ENCODE assay signal across 8 cellular contexts in the genomic region with DNA sequence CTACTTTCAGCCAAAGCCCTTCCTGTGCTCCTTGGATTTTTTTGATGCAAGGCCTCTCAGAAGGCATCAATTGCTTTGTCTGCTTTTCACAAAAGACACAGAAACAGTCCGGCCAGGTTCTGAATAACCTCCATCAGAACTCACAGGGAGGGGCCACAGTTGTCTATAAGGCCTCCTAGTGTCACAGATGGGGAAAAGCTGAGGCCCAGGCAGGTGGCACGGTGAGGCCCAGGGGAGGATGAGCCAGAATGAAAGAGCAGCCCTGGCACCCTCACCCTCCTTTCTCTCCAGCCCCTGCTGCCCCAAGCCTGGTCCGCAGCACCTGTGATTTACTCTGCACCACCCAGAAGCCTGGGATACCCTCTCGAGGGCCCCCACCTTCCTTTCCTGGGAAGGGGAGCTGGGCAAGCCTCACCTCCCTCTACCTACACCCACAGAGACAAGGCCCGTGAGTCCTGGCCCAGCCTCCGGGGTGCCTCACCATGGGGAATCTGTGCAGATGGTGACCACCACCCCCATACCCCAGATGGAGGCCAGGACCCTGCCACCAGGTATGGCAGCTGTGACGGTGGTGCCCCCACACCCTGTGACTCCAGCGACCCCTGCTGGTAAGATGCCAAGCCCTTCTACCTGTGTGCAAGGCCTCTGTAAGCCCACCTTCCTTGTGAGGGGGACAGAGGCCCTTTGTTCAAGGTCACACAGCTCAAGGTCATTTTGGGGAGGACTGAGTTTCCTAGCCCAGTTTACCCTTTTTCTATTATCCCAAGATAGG. TPM values are rescaled to one million over a fixed set of nuclear protein-coding genes. Genes with fewer than 3 reads are reported as not detected.
A peak's percentile ranks its signal among the peaks of the same experiment; 100 is the strongest.
DNase-seq lines count a peak whose midpoint lies in the region; ATAC-seq, FAIRE-seq and TF ChIP-seq lines count a peak whose summit lies in the region.

No MANE protein-coding gene starts in this region.

- H3K4me1 ChIP-seq in RWPE2 (ENCODE audit: insufficient read depth, poor library complexity, severe bottlenecking) = no peaks in the 10 kb centered on the region
- no peaks in the 10 kb centered on the region for H3K4me1 ChIP-seq in GM12878 (ENCODE audit: control insufficient read depth, insufficient read depth, low read length)
- peaks cover 3 to 4% of the 10 kb centered on the region in 2 donors for H3K4me1 ChIP-seq in neuronal stem cell (ENCODE audit: control insufficient read depth in 2 of 2, insufficient read depth in 1 of 2, low read depth in 1 of 2, low read length in 2 of 2)

- DNase-seq in NCI-H82 (lab: John Stamatoyannopoulos, UW) (peak; percentile 69), NCI-H82 treated with DMSO at 0.1 percent for 48 hours (lab: John Stamatoyannopoulos, UW; ENCODE audit: unreplicated experiment) (no peak), RWPE2 (ENCODE audit: low spot score) (no peak), GM12878 (ENCODE audit: low read depth, low spot score) (no peak), neuronal stem cell (ENCODE audit: low spot score) (peak; percentile 31), SKM-1 treated with dmso at 0.1 percent for 144 hours (lab: John Stamatoyannopoulos, UW; ENCODE audit: unreplicated experiment) (no peak)

- no peak overlapping the region for H3K27ac ChIP-seq in RWPE2 (ENCODE audit: poor library complexity, severe bottlenecking)
- no peak overlapping the region for H3K27ac ChIP-seq in GM12878 (ENCODE audit: control insufficient read depth, insufficient read depth)
- no peak overlapping the region for H3K27ac ChIP-seq in neuronal stem cell (replicated peaks; ENCODE audit: low read length)

- H2BK15ac ChIP-seq in neuronal stem cell (ENCODE audit: low read length) = no peak overlapping the region

- WGBS in GM12878 (ENCODE audit: insufficient coverage, insufficient replicate concordance, low lambda C conversion rate, missing lambda C conversion rate) = 1% methylated on average over 8 of the region's 8 CpGs
- WGBS in neuronal stem cell (ENCODE audit: extremely low coverage in 2 of 2, insufficient read length in 2 of 2, insufficient replicate concordance in 1 of 2), 2 donors = no CpG with 5 or more reads among the region's 8 CpGs

- H3K27me3 ChIP-seq in RWPE2 (ENCODE audit: insufficient read depth, poor library complexity, severe bottlenecking) (no peaks in the 10 kb centered on the region), GM12878 (replicated peaks in 1 of 2; ENCODE audit: control insufficient read depth in 2 of 2, insufficient read depth in 2 of 2, low read length in 1 of 2) (no peaks in the 10 kb centered on the region), neuronal stem cell (ENCODE audit: control insufficient read depth in 3 of 3, insufficient read depth in 3 of 3, low read depth in 1 of 3, low read length in 3 of 3) (no peaks in the 10 kb centered on the region)

- peak; percentile 50 for TF ChIP-seq RAD21 in GM12878 (IDR thresholded peaks at IDR 0.05; ENCODE audit: insufficient read depth, low read depth, low read length)

- no peak overlapping the region for H2AFZ ChIP-seq in GM12878 (ENCODE audit: control insufficient read depth, low read depth, low read length)
- H2AFZ ChIP-seq in neuronal stem cell (ENCODE audit: low read length) = no peak overlapping the region

- no peak overlapping the region for H4K91ac ChIP-seq in neuronal stem cell (ENCODE audit: low read depth, low read length, poor library complexity)

- no peak overlapping the region for H2BK120ac ChIP-seq in neuronal stem cell (ENCODE audit: low read depth, low read length)

- no peak for TF ChIP-seq EP300 in GM12878 (IDR thresholded peaks at IDR 0.05; ENCODE audit: borderline replicate concordance in 1 of 2, control insufficient read depth in 1 of 2, low read depth in 2 of 2, low read length in 2 of 2)

- H3K36me3 ChIP-seq in RWPE2 (ENCODE audit: low read depth) (no peaks in the 10 kb centered on the region), GM12878 (ENCODE audit: control insufficient read depth in 2 of 2, insufficient read depth in 2 of 2, low read length in 1 of 2) (no peaks in the 10 kb centered on the region), neuronal stem cell (replicated peaks in 1 of 2; ENCODE audit: control insufficient read depth in 2 of 2, insufficient read depth in 2 of 2, low read length in 2 of 2) (no peaks in the 10 kb centered on the region)

- no peak for TF ChIP-seq POLR2A in GM12878 (IDR thresholded peaks at IDR 0.05; ENCODE audit: low read depth, low read length)

- TF ChIP-seq CTCF in RWPE2 (IDR thresholded peaks at IDR 0.05; ENCODE audit: poor library complexity, severe bottlenecking) (peak; percentile 15), GM12878 (IDR thresholded peaks at IDR 0.05 in 2 of 3, conservative IDR thresholded peaks at IDR 0.05 in 1 of 3; ENCODE audit: control insufficient read depth in 2 of 3, extremely low read depth in 1 of 3, insufficient read depth in 1 of 3, low read depth in 3 of 3, low read length in 3 of 3) (peak; percentile 54 to 67 (median 60))

- intact Hi-C loops in GM12878 (cut with micrococcal nuclease; ENCODE audit: unreplicated experiment) = loop anchor here (5.0 kb wide), 1 partner anchor 137 kb away; no protein-coding TSS in a partner anchor

- H3K9me3 ChIP-seq in RWPE2 (ENCODE audit: severe bottlenecking) (no peaks in the 10 kb centered on the region), GM12878 (replicated peaks; ENCODE audit: control insufficient read depth, insufficient read depth, low read length) (no peaks in the 10 kb centered on the region), neuronal stem cell (replicated peaks in 1 of 2; ENCODE audit: control insufficient read depth in 2 of 2, insufficient read depth in 1 of 2, low read depth in 1 of 2, low read length in 2 of 2) (no peaks in the 10 kb centered on the region)

- no peak overlapping the region for H3K23ac ChIP-seq in neuronal stem cell (ENCODE audit: low read depth, low read length, poor library complexity)

- ATAC-seq in RWPE2 (ENCODE audit: low read depth) (no peak), GM12878 (peak; percentile 77), HG03342 (IDR thresholded peaks at IDR 0.05; ENCODE audit: unreplicated experiment) (no peak), HG03457 (IDR thresholded peaks at IDR 0.05; ENCODE audit: unreplicated experiment) (no peak)

- H2BK5ac ChIP-seq in neuronal stem cell (ENCODE audit: low read length) = no peak overlapping the region

- H3K4me2 ChIP-seq in GM12878 (ENCODE audit: control insufficient read depth, insufficient read depth) (no peak overlapping the region), neuronal stem cell (ENCODE audit: insufficient read depth, low read length, poor library complexity, severe bottlenecking) (no peak overlapping the region)

- CTCF ChIA-PET in GM12878 (lab: Yijun Ruan, JAX) = interaction anchor here (0.5 to 3.1 kb wide), 10 partner anchors 10 to 482 kb away, joined by 3 to 38 read pairs (median 4); no protein-coding TSS in a partner anchor

- no peak overlapping the region for H3K4ac ChIP-seq in neuronal stem cell (ENCODE audit: low read length)

- RAD21 ChIA-PET in GM12878 (lab: Charles Lee; ENCODE audit: unreplicated experiment) = interaction anchor here (0.7 to 2.0 kb wide), 4 partner anchors 28 to 177 kb away, joined by 3 to 21 read pairs (median 6); no protein-coding TSS in a partner anchor

- no TSS peak for BruUV-seq in GM12878 (replicated peaks; lab: Mats Ljungman, UMichigan)

- H4K8ac ChIP-seq in neuronal stem cell (ENCODE audit: low read depth, low read length) = no peak overlapping the region

- POLR2A ChIA-PET in GM12878 (lab: Charles Lee) = no interaction called here

- H3K79me2 ChIP-seq in GM12878 (ENCODE audit: control insufficient read depth, insufficient read depth, low read length) = no peaks in the 10 kb centered on the region

- no peak overlapping the region for H2BK12ac ChIP-seq in neuronal stem cell (ENCODE audit: low read length)

- H2AK5ac ChIP-seq in neuronal stem cell (ENCODE audit: low read depth, low read length) = no peak overlapping the region

- FAIRE-seq in GM12878 (lab: Jason Lieb, UNC) = no peak

- no peaks in the 10 kb centered on the region for H4K20me1 ChIP-seq in GM12878 (ENCODE audit: control insufficient read depth, insufficient read depth)

- H3K4me3 ChIP-seq in RWPE2 (ENCODE audit: severe bottlenecking) (no peak overlapping the region), GM12878 (no peak overlapping the region), neuronal stem cell (ENCODE audit: low read length in 2 of 2) (no peak overlapping the region)

- in situ Hi-C loops in GM12878 (cut with MboI) = no loop called here

- SMC1A ChIA-PET in GM12878 (lab: Charles Lee; ENCODE audit: uncharacterized antibody, unreplicated experiment) = interaction anchor here (0.6 to 1.3 kb wide), 2 partner anchors 128 to 369 kb away, joined by 3 to 5 read pairs; no protein-coding TSS in a partner anchor

- no peak overlapping the region for H3K9ac ChIP-seq in GM12878 (ENCODE audit: control insufficient read depth, insufficient read depth, low read length)
- no peak overlapping the region for H3K9ac ChIP-seq in neuronal stem cell (ENCODE audit: low read depth, low read length, poor library complexity)

- H3K18ac ChIP-seq in neuronal stem cell (ENCODE audit: low read length) = peak overlapping the region; percentile 48

- no peak overlapping the region for H3K14ac ChIP-seq in neuronal stem cell (ENCODE audit: low read length)

- peaks cover 2% of the 10 kb centered on the region for H3K79me1 ChIP-seq in neuronal stem cell (ENCODE audit: low read depth, low read length)

RNA-seq across cellular contexts. Expression of gene ZNF467, which starts 26.2 kb away (rescaled TPM):
- total RNA-seq in GM12878 (2013; cell fraction: nucleolus; rRNA removed) = 0.77 and 0.93 TPM in 2 replicates
- total RNA-seq in GM12878 (2014; rRNA removed) (not detected in 2 replicates), GM12878 (2014; rRNA removed; fragmentation: Illumina TruSeq; extraction: Trizol) (not detected in 2 replicates), GM12878 (2021) (not detected in 2 replicates)
- polyA plus RNA-seq in GM12878 (2011; ENCODE audit: low read depth) = not detected
- polyA plus RNA-seq in GM12878 (2011; rRNA removed) (not detected in 2 replicates), GM12878 (2014; fragmentation: Illumina TruSeq; extraction: Trizol) (not detected in 2 replicates), GM12878 (2014; fragmentation: Nextera tagmentation; extraction: Ambion mirVana) (not detected), GM12878 (2014; rRNA removed) (0.04 TPM in 1 of 2 replicates, not detected in the other), GM12878 (2016; fragmentation: Nextera tagmentation; extraction: Ambion mirVana) (not detected)
- polyA plus RNA-seq in GM12878 (2011; cell fraction: cytosol; rRNA removed) = 0.07 TPM in 1 of 2 replicates, not detected in the other
- polyA plus RNA-seq in GM12878 (2011; cell fraction: nucleus; rRNA removed) = 0.35 and 0.45 TPM in 2 replicates
- 0.19 and 0.34 TPM in 2 replicates for polyA plus RNA-seq in GM12878 (2012)
- polyA minus RNA-seq in GM12878 (2011; rRNA and poly(A)+ RNA removed) = 0.05 TPM in 1 of 2 replicates, not detected in the other
- polyA minus RNA-seq in GM12878 (2011; cell fraction: cytosol; rRNA and poly(A)+ RNA removed) = not detected in 2 replicates
- polyA minus RNA-seq in GM12878 (2011; cell fraction: nucleus; rRNA and poly(A)+ RNA removed) = not detected in 2 replicates
- polyA plus RNA-seq in neuronal stem cell (2013, experiment 1 of 2) = 6.2 TPM
- polyA plus RNA-seq in neuronal stem cell (2013, experiment 2 of 2) = 6.1 TPM

RNA-seq across cellular contexts. Expression of gene ZNF862, which starts 38.6 kb away (rescaled TPM):
- 22.3 and 23.9 TPM in 2 replicates for total RNA-seq in GM12878 (2013; cell fraction: nucleolus; rRNA removed)
- 3.2 and 3.6 TPM in 2 replicates for total RNA-seq in GM12878 (2014; rRNA removed)
- 3.3 and 4.0 TPM in 2 replicates for total RNA-seq in GM12878 (2014; rRNA removed; fragmentation: Illumina TruSeq; extraction: Trizol)
- 6.3 and 7.8 TPM in 2 replicates for total RNA-seq in GM12878 (2021)
- polyA plus RNA-seq in GM12878 (2011; ENCODE audit: low read depth) = 3.2 TPM
- 7.1 and 7.7 TPM in 2 replicates for polyA plus RNA-seq in GM12878 (2011; rRNA removed)
- 6.1 and 8.1 TPM in 2 replicates for polyA plus RNA-seq in GM12878 (2011; cell fraction: cytosol; rRNA removed)
- 16.4 and 24.9 TPM in 2 replicates for polyA plus RNA-seq in GM12878 (2011; cell fraction: nucleus; rRNA removed)
- 7.5 and 8.5 TPM in 2 replicates for polyA plus RNA-seq in GM12878 (2012)
- 4.3 and 5.9 TPM in 2 replicates for polyA plus RNA-seq in GM12878 (2014; fragmentation: Illumina TruSeq; extraction: Trizol)
- 1 to 10 TPM in 1 of 2 experiments, under 1 TPM in 1; 0.49 to 1.3 TPM for polyA plus RNA-seq in GM12878 (2014; fragmentation: Nextera tagmentation; extraction: Ambion mirVana)
- polyA plus RNA-seq in GM12878 (2014; rRNA removed) = 4.6 and 5.7 TPM in 2 replicates
- 1 to 10 TPM; 2.5 to 2.7 TPM for polyA plus RNA-seq in GM12878 (2016; fragmentation: Nextera tagmentation; extraction: Ambion mirVana)
- polyA minus RNA-seq in GM12878 (2011; rRNA and poly(A)+ RNA removed) = 7.8 and 10.7 TPM in 2 replicates
- 1.1 and 2.1 TPM in 2 replicates for polyA minus RNA-seq in GM12878 (2011; cell fraction: cytosol; rRNA and poly(A)+ RNA removed)
- polyA minus RNA-seq in GM12878 (2011; cell fraction: nucleus; rRNA and poly(A)+ RNA removed) = 13.1 and 14.8 TPM in 2 replicates
- 7.1 TPM for polyA plus RNA-seq in neuronal stem cell (2013, experiment 1 of 2)
- polyA plus RNA-seq in neuronal stem cell (2013, experiment 2 of 2) = 6.8 TPM

Comparison
In these comparisons a context has a peak if more than half of its experiments do, and no peak if none do; other contexts are left out.
1. DNase-seq: peak in NCI-H82 (single experiment) and neuronal stem cell (single experiment); none in NCI-H82 treated with DMSO at 0.1 percent for 48 hours (single experiment), RWPE2 (single experiment), GM12878 (single experiment) and SKM-1 treated with dmso at 0.1 percent for 144 hours (single experiment).